Comparison of ENCODE assay signal across 8 cellular contexts in genomic region chr4:54439831-54440243, GRCh38.
DNase-seq lines count a peak whose midpoint lies in the region; ATAC-seq lines count a peak whose summit lies in the region.

No MANE protein-coding gene starts in this region.

- H3K4me3 Mint-ChIP-seq in naive thymus-derived CD4-positive, alpha-beta T cell, result no peak overlapping the region

- peaks cover 0 to 5% (median 0%) of the 10 kb centered on the region in 11 donors for H3K9me3 Mint-ChIP-seq in naive thymus-derived CD4-positive, alpha-beta T cell

- no peaks in the 10 kb centered on the region for H3K4me1 Mint-ChIP-seq in naive thymus-derived CD4-positive, alpha-beta T cell

- H3K27me3 Mint-ChIP-seq in naive thymus-derived CD4-positive, alpha-beta T cell, result peaks cover 16 to 42% (median 22%) of the 10 kb centered on the region in 5 donors

- CTCF ChIA-PET in naive thymus-derived CD4-positive, alpha-beta T cell (lab: Charles Lee), result interaction anchor here (0.7 kb wide), 1 partner anchor 124 kb away, joined by 3 read pairs; no protein-coding TSS in a partner anchor

- H3K4me1 ChIP-seq in naive thymus-derived CD4-positive, alpha-beta T cell (ENCODE audit: control insufficient read depth in 2 of 2, insufficient read depth in 2 of 2, low read length in 2 of 2), result no peaks in the 10 kb centered on the region

- peak; percentile 82 for ATAC-seq in naive thymus-derived CD4-positive, alpha-beta T cell
- ATAC-seq in GM21786 (IDR thresholded peaks at IDR 0.05; ENCODE audit: unreplicated experiment) (no peak), GM21576 (IDR thresholded peaks at IDR 0.05; ENCODE audit: unreplicated experiment) (no peak), GM21528 (IDR thresholded peaks at IDR 0.05; ENCODE audit: low FRiP score, unreplicated experiment) (no peak), GM21526 (IDR thresholded peaks at IDR 0.05; ENCODE audit: low FRiP score, unreplicated experiment) (no peak)

- in situ Hi-C loops in Caki2 (cut with HindIII; ENCODE audit: low pct_unique_long_range_greater_than_20kb, low sequenced_read_pairs), result no loop called here

- H3K9me3 ChIP-seq in naive thymus-derived CD4-positive, alpha-beta T cell (ENCODE audit: control insufficient read depth in 2 of 3, low read length in 3 of 3), result no peaks in the 10 kb centered on the region

- DNase-seq in Caki2 (ENCODE audit: low read depth), result peak; percentile 51
- DNase-seq in NCI-H774 (lab: John Stamatoyannopoulos, UW), result peak; percentile 6
- peak; percentile 47 for DNase-seq in ecto neural progenitor cell (ENCODE audit: low spot score)
- no peak for DNase-seq in naive thymus-derived CD4-positive, alpha-beta T cell

- POLR2A ChIA-PET in naive thymus-derived CD4-positive, alpha-beta T cell (lab: Charles Lee), result no interaction called here

- no peak overlapping the region for H3K27ac Mint-ChIP-seq in naive thymus-derived CD4-positive, alpha-beta T cell

- no peaks in the 10 kb centered on the region for H3K36me3 ChIP-seq in naive thymus-derived CD4-positive, alpha-beta T cell (ENCODE audit: control insufficient read depth in 2 of 3, insufficient read depth in 3 of 3, low read length in 3 of 3)

- no peak overlapping the region for H3K4me3 ChIP-seq in naive thymus-derived CD4-positive, alpha-beta T cell (ENCODE audit: low read length)

- H3K27ac ChIP-seq in naive thymus-derived CD4-positive, alpha-beta T cell (ENCODE audit: low read depth, low read length), result no peak overlapping the region

- H3K36me3 Mint-ChIP-seq in naive thymus-derived CD4-positive, alpha-beta T cell, result no peaks in the 10 kb centered on the region

- no peaks in the 10 kb centered on the region for H3K27me3 ChIP-seq in naive thymus-derived CD4-positive, alpha-beta T cell (ENCODE audit: control insufficient read depth in 2 of 2, insufficient read depth in 2 of 2, low read length in 2 of 2)

- intact Hi-C loops in naive thymus-derived CD4-positive, alpha-beta T cell (cut with micrococcal nuclease), result no loop called here

Comparison
In these comparisons a context has a peak if more than half of its experiments do, and no peak if none do; other contexts are left out.
1. DNase-seq: peak in Caki2 (single experiment), NCI-H774 (single experiment) and ecto neural progenitor cell (single experiment); none in naive thymus-derived CD4-positive, alpha-beta T cell (0 of 9).